Comparison of ENCODE assay signal across 1 cellular context in the genomic region with DNA sequence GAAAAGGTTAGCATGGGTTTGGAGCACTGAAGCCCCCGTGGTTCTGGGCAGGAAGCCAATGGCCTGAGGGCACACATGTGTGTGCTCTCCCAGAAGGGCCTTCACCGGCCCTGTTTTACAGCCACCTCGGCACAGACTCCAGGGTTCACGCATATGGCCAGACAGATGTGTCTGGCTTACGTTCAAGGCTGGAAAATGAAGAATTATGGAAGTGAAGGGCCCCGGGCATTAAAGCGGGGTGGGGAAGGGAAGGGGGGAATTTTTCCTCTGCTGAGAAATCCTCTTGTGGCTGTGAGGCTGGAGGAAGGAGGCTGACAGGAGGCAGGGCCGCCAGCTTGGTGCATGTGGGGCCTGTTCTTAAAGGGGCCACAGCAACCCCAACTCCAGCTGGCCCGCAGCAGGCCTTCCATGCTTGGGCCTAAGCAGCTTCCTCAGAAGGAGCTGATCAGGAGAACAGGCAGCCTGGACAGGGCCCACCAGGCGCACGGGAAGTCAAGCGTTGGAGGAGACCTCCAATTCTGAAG.
TF ChIP-seq lines count a peak whose summit lies in the region.

No MANE protein-coding gene starts in this region.

TF ChIP-seq in SK-N-SH, 30 proteins besides CTCF, POLR2A, EP300 and RAD21 (continued from another document):
- TF ChIP-seq, protein P1, sequence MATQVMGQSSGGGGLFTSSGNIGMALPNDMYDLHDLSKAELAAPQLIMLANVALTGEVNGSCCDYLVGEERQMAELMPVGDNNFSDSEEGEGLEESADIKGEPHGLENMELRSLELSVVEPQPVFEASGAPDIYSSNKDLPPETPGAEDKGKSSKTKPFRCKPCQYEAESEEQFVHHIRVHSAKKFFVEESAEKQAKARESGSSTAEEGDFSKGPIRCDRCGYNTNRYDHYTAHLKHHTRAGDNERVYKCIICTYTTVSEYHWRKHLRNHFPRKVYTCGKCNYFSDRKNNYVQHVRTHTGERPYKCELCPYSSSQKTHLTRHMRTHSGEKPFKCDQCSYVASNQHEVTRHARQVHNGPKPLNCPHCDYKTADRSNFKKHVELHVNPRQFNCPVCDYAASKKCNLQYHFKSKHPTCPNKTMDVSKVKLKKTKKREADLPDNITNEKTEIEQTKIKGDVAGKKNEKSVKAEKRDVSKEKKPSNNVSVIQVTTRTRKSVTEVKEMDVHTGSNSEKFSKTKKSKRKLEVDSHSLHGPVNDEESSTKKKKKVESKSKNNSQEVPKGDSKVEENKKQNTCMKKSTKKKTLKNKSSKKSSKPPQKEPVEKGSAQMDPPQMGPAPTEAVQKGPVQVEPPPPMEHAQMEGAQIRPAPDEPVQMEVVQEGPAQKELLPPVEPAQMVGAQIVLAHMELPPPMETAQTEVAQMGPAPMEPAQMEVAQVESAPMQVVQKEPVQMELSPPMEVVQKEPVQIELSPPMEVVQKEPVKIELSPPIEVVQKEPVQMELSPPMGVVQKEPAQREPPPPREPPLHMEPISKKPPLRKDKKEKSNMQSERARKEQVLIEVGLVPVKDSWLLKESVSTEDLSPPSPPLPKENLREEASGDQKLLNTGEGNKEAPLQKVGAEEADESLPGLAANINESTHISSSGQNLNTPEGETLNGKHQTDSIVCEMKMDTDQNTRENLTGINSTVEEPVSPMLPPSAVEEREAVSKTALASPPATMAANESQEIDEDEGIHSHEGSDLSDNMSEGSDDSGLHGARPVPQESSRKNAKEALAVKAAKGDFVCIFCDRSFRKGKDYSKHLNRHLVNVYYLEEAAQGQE (IDR thresholded peaks at IDR 0.05; ENCODE audit: low read depth, low read length) = no peak
- TF ChIP-seq MXI1 (IDR thresholded peaks at IDR 0.05; ENCODE audit: low read depth, low read length) = peak; percentile 44; the same call in 1 of the 2 replicates
- TF ChIP-seq TCF12 (IDR thresholded peaks at IDR 0.05) = peak; percentile 59
